Comparison of ENCODE assay signal across 32 cellular contexts in the genomic region with DNA sequence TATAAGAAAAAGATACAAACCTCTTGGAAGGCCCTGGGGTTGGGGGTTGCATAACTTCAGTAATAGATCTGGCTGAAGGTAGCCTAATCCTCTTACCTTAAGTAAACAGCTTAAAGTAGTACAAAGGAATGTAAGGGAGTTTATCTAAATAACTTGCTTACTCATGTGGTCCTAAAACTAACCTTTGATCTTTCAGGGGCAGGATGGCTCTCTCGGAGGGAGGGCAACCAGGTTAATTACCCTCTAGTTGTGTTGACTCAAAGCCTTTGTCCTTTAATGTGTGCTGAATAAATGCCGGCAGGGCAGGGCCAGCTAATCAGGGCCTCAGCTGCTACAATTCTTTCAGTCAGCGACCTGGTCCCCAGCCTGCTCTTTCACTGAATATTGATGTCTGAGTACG.
"Had no signal": no experiment of that assay in that cellular context is flagged by ENCODE, and none has a peak within 500 bp of the region (broad histone marks: within the 10 kb centered on the region; RNA-seq: fewer than 3 reads in every experiment).

No MANE protein-coding gene starts in this region.

- H3K4me3 Mint-ChIP-seq: activated CD4-positive, alpha-beta T cell treated with anti-CD3 and anti-CD28 coated beads for 36 hours; activated naive CD8-positive, alpha-beta T cell; activated T-cell treated with anti-CD3 and anti-CD28 coated beads, Interleukin-2, amount 50 U/mL, for 72 hours; nephron; stimulated activated effector memory CD8-positive, alpha-beta T cell treated with anti-CD3 and anti-CD28 coated beads, Interleukin-12 subunit alpha, Interleukin-12 subunit beta, amount 100 ng/mL, for 72 hours; stimulated activated naive CD8-positive, alpha-beta T cell treated with anti-CD3 and anti-CD28 coated beads, Interleukin-15, Interleukin-2, amounts not matched to agents 100 ng/mL and 50 ng/mL, for 24 hours; T-helper 2 cell treated with Interferon-gamma antibody and Interleukin-4, amounts not matched to agents 5 μg/mL and 100 μg/mL, for 36 hours had no signal

- H3K36me3 ChIP-seq: adrenal gland, esophagus squamous epithelium, ovary, thoracic aorta, uterus had no signal

- FAIRE-seq: colon, endometrium, islet of Langerhans had no signal

- ATAC-seq: activated CD4-positive, alpha-beta T cell treated with anti-CD3 and anti-CD28 coated beads for 36 hours; activated T-cell treated with anti-CD3 and anti-CD28 coated beads, Interleukin-2, amount 50 U/mL, for 72 hours; body of pancreas; left cardiac atrium; left ventricle myocardium superior; sciatic nerve; stimulated activated effector memory CD8-positive, alpha-beta T cell treated with anti-CD3 and anti-CD28 coated beads, Interleukin-12 subunit alpha, Interleukin-12 subunit beta, amount 100 ng/mL, for 72 hours had no signal

- H3K27me3 ChIP-seq: adrenal gland, body of pancreas, esophagus squamous epithelium, ovary, uterus had no signal

- H3K36me3 Mint-ChIP-seq: activated naive CD8-positive, alpha-beta T cell; stimulated activated effector memory CD8-positive, alpha-beta T cell treated with anti-CD3 and anti-CD28 coated beads, Interleukin-12 subunit alpha, Interleukin-12 subunit beta, amount 100 ng/mL, for 72 hours had no signal

- H3K4me3 ChIP-seq: adrenal gland, body of pancreas, esophagus squamous epithelium, ovary, skin epidermis, thoracic aorta, uterus had no signal

- H3K27ac ChIP-seq: adrenal gland, body of pancreas, epithelial cell of prostate, esophagus squamous epithelium, ovary, skin epidermis, thoracic aorta, uterus had no signal

- DNase-seq: activated CD4-positive, alpha-beta T cell treated with anti-CD3 and anti-CD28 coated beads for 36 hours; activated CD4-positive, CD25-positive, alpha-beta regulatory T cell; activated effector memory CD4-positive, alpha-beta T cell treated with Interleukin-2 at 50 U/mL for 16 hours; activated naive CD4-positive, alpha-beta T cell treated with Interleukin-2 at 50 U/mL for 16 hours; activated T-cell treated with anti-CD3 and anti-CD28 coated beads for 4 hours; activated T-cell treated with anti-CD3 and anti-CD28 coated beads, Interleukin-2, amount 50 U/mL, for 72 hours; adrenal gland; aorta; body of pancreas; dermis blood vessel endothelial cell; effector CD4-positive, alpha-beta T cell; esophagus squamous epithelium; foreskin melanocyte; left cardiac atrium; left ventricle myocardium superior; ovary; stimulated activated CD4-positive, alpha-beta T cell treated with anti-CD3 and anti-CD28 coated beads, Interleukin-4, amount 100 ng/mL, for 24 hours; trophoblast cell; uterus had no signal

- H3K9me3 ChIP-seq: body of pancreas, esophagus squamous epithelium, ovary, uterus had no signal

- H3K27me3 Mint-ChIP-seq: activated CD4-positive, alpha-beta T cell treated with anti-CD3 and anti-CD28 coated beads for 36 hours; activated naive CD8-positive, alpha-beta T cell; progenitor cell of endocrine pancreas; stimulated activated naive CD8-positive, alpha-beta T cell treated with anti-CD3 and anti-CD28 coated beads, Interleukin-15, Interleukin-2, amounts not matched to agents 100 ng/mL and 50 ng/mL, for 24 hours had no signal

- H3K4me1 ChIP-seq: adrenal gland, body of pancreas, esophagus squamous epithelium, uterus had no signal

- H3K27ac Mint-ChIP-seq: activated CD4-positive, alpha-beta T cell treated with anti-CD3 and anti-CD28 coated beads for 36 hours; activated naive CD8-positive, alpha-beta T cell; activated T-cell treated with anti-CD3 and anti-CD28 coated beads, Interleukin-2, amount 50 U/mL, for 72 hours; nephron; progenitor cell of endocrine pancreas; stimulated activated effector memory CD8-positive, alpha-beta T cell treated with anti-CD3 and anti-CD28 coated beads, Interleukin-12 subunit alpha, Interleukin-12 subunit beta, amount 100 ng/mL, for 72 hours; stimulated activated naive CD8-positive, alpha-beta T cell treated with anti-CD3 and anti-CD28 coated beads, Interleukin-15, Interleukin-2, amounts not matched to agents 100 ng/mL and 50 ng/mL, for 24 hours; T-helper 2 cell treated with Interferon-gamma antibody and Interleukin-4, amounts not matched to agents 5 μg/mL and 100 μg/mL, for 36 hours had no signal

- H3K4me1 Mint-ChIP-seq: activated CD4-positive, alpha-beta T cell treated with anti-CD3 and anti-CD28 coated beads for 36 hours; nephron; stimulated activated effector memory CD8-positive, alpha-beta T cell treated with anti-CD3 and anti-CD28 coated beads, Interleukin-12 subunit alpha, Interleukin-12 subunit beta, amount 100 ng/mL, for 72 hours had no signal
